15 cellular contexts compared by ENCODE assay signal in genomic region chr13:42073683-42074082, GRCh38. TPM values are rescaled to one million over a fixed set of nuclear protein-coding genes. Genes with fewer than 3 reads are reported as not detected.
DNase-seq lines count a peak whose midpoint lies in the region; ATAC-seq, FAIRE-seq and TF ChIP-seq lines count a peak whose summit lies in the region.
"Had no signal": no experiment of that assay in that cellular context is flagged by ENCODE, and none has a peak within 500 bp of the region (broad histone marks: within the 10 kb centered on the region; RNA-seq: fewer than 3 reads in every experiment).

No MANE protein-coding gene starts in this region.

- H3K36me3 ChIP-seq in body of pancreas (replicated peaks in 1 of 2; ENCODE audit: insufficient read depth in 1 of 2, low read depth in 2 of 2), result no peaks in the 10 kb centered on the region
- H3K36me3 ChIP-seq: BE2C had no signal

- no peak overlapping the region for H3K27ac Mint-ChIP-seq in activated CD8-positive, alpha-beta T cell treated with anti-CD3 and anti-CD28 coated beads for 36 hours
- H3K27ac Mint-ChIP-seq: CD4-positive, alpha-beta memory T cell had no signal

- H3K4me3 Mint-ChIP-seq in activated CD8-positive, alpha-beta T cell treated with anti-CD3 and anti-CD28 coated beads for 36 hours, result no peak overlapping the region
- H3K4me3 Mint-ChIP-seq: CD4-positive, alpha-beta memory T cell had no signal

- 71 to 78% methylated on average over 3 of the region's 3 CpGs for WGBS in body of pancreas, 2 donors

- intact Hi-C loops in activated CD8-positive, alpha-beta T cell treated with anti-CD3 and anti-CD28 coated beads for 36 hours (cut with micrococcal nuclease), result no loop called here
- intact Hi-C loops in body of pancreas (cut with DNase I), result no loop called here

- H3K4me1 ChIP-seq in body of pancreas, result no peaks in the 10 kb centered on the region
- H3K4me1 ChIP-seq: BE2C had no signal

- ATAC-seq in activated CD8-positive, alpha-beta T cell treated with anti-CD3 and anti-CD28 coated beads for 36 hours, result no peak
- ATAC-seq in body of pancreas, result no peak
- ATAC-seq: A549, GM12878, HCT116 had no signal

- H3K4me3 ChIP-seq in body of pancreas, result no peak overlapping the region
- H3K4me3 ChIP-seq: A549, GM12878 had no signal

- POLR2A ChIA-PET in activated CD8-positive, alpha-beta T cell treated with anti-CD3 and anti-CD28 coated beads for 36 hours (lab: Charles Lee), result no interaction called here

- no peak for TF ChIP-seq CTCF in activated CD8-positive, alpha-beta T cell treated with anti-CD3 and anti-CD28 coated beads for 36 hours (IDR thresholded peaks at IDR 0.05)
- TF ChIP-seq CTCF in body of pancreas (IDR thresholded peaks at IDR 0.05), result no peak

- no peak for FAIRE-seq in H54 (lab: Jason Lieb, UNC)
- FAIRE-seq: A549, GM12878, GM18507 had no signal

- DNase-seq in EH (ENCODE audit: low read depth) (peak; percentile 54), ELR (ENCODE audit: low read depth) (peak; percentile 14), dermis microvascular lymphatic vessel endothelial cell (ENCODE audit: low read depth in 2 of 2) (peak; percentile 63 to 76), kidney tubule cell (ENCODE audit: low spot score) (peak; percentile 23), H54 (ENCODE audit: insufficient read length, low spot score) (no peak), body of pancreas (no peak)
- DNase-seq in activated CD8-positive, alpha-beta T cell treated with anti-CD3 and anti-CD28 coated beads for 36 hours, result no peak
- DNase-seq: BE2C; CD4-positive, alpha-beta memory T cell; DND-41 had no signal

- no peaks in the 10 kb centered on the region for H3K27me3 ChIP-seq in body of pancreas
- H3K27me3 ChIP-seq: BE2C had no signal

- peaks cover 29% of the 10 kb centered on the region for H3K4me1 Mint-ChIP-seq in activated CD8-positive, alpha-beta T cell treated with anti-CD3 and anti-CD28 coated beads for 36 hours (ENCODE audit: low read depth)

- CTCF ChIA-PET in activated CD8-positive, alpha-beta T cell treated with anti-CD3 and anti-CD28 coated beads for 36 hours (lab: Charles Lee), result interaction anchor here (0.9 kb wide), 1 partner anchor 304 kb away, joined by 3 read pairs; no protein-coding TSS in a partner anchor

- H3K27ac ChIP-seq in body of pancreas, result no peak overlapping the region
- H3K27ac ChIP-seq: A549, C4-2B had no signal

- no peaks in the 10 kb centered on the region for H3K27me3 Mint-ChIP-seq in activated CD8-positive, alpha-beta T cell treated with anti-CD3 and anti-CD28 coated beads for 36 hours
- H3K27me3 Mint-ChIP-seq: CD4-positive, alpha-beta memory T cell had no signal

- H3K9me3 Mint-ChIP-seq in activated CD8-positive, alpha-beta T cell treated with anti-CD3 and anti-CD28 coated beads for 36 hours, result no peaks in the 10 kb centered on the region
- H3K9me3 Mint-ChIP-seq: CD4-positive, alpha-beta memory T cell had no signal

- peaks cover 16% of the 10 kb centered on the region for H3K36me3 Mint-ChIP-seq in activated CD8-positive, alpha-beta T cell treated with anti-CD3 and anti-CD28 coated beads for 36 hours (ENCODE audit: low read depth)

- TF ChIP-seq POLR2A in H54 (IDR thresholded peaks at IDR 0.05; ENCODE audit: low read depth, low read length), result no peak
- TF ChIP-seq POLR2A in body of pancreas (IDR thresholded peaks at IDR 0.05), result no peak

- H3K9me3 ChIP-seq in body of pancreas, result no peaks in the 10 kb centered on the region
- H3K9me3 ChIP-seq: A549, BE2C had no signal

RNA-seq across cellular contexts. Expression of gene DGKH, which starts 25.2 kb away (rescaled TPM):
- total RNA-seq in dermis microvascular lymphatic vessel endothelial cell (11.4 and 12.3 TPM in 2 replicates), body of pancreas (1 to 10 TPM; 3.6 to 4.7 TPM)
- 10 to 100 TPM; 15.2 to 15.8 TPM for total RNA-seq in activated CD8-positive, alpha-beta T cell treated with anti-CD3 and anti-CD28 coated beads for 36 hours

Comparison
In these comparisons a context has a peak if more than half of its experiments do, and no peak if none do; other contexts are left out.
1. DNase-seq: peak in EH (single experiment), ELR (single experiment), dermis microvascular lymphatic vessel endothelial cell (2 of 2) and kidney tubule cell (single experiment); none in activated CD8-positive, alpha-beta T cell treated with anti-CD3 and anti-CD28 coated beads for 36 hours (single experiment), H54 (single experiment) and body of pancreas (0 of 4).